8 cellular contexts compared by ENCODE assay signal in the genomic region with DNA sequence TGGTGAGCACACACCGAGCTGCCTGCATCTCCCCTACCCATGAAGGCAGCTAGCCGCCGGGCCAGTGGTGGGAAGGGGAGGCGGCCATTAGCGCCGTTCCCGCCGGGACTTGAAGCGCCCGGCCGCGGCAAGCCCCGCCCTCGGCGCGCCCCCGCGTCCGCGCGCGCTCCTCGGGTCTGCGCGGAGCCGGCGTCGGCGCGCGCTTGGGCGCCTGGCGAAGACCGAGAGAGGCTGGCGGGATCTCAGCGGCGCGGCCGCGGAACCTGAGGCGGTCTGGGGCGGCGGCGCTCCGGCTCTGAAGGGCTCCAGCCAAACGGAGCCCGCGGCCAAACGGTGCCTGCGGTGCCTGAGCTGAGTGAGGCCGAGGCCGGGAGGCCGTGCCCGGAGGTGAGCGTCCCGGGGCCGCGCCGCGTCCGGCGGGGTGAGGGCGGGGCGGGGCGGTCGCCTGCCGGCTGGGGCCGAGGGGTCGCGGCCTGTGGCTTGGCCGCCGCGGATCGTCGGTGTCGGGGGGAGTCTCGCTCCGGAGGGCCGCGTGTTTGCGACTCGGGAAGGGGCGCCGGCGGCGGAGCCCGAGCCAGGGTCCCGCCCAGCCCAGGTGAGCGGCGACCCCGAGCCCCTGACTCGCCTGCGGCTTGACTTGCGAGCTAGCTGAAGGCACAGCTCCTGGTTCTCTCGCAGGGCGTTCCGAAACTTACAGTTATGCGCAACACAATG. TPM values are rescaled to one million over a fixed set of nuclear protein-coding genes. Genes with fewer than 3 reads are reported as not detected.
A peak's percentile ranks its signal among the peaks of the same experiment; 100 is the strongest.
DNase-seq lines count a peak whose midpoint lies in the region; ATAC-seq lines count a peak whose summit lies in the region.

A gene with protein sequence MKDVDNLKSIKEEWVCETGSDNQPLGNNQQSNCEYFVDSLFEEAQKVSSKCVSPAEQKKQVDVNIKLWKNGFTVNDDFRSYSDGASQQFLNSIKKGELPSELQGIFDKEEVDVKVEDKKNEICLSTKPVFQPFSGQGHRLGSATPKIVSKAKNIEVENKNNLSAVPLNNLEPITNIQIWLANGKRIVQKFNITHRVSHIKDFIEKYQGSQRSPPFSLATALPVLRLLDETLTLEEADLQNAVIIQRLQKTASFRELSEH (plus strand): TSS at position 202 of the 714 bp plus-strand sequence. CDS start 17,852 bp downstream, outside the sequence.

- ATAC-seq in HG02798 (IDR thresholded peaks at IDR 0.05; ENCODE audit: poor library complexity, unreplicated experiment) (peak; percentile 86), sciatic nerve (peak; percentile 93)

- DNase-seq in NCI-H1436 (lab: John Stamatoyannopoulos, UW) (peak; percentile 82), NCI-H1436 treated with DMSO at 0.1 percent for 48 hours (lab: John Stamatoyannopoulos, UW) (no peak), NCI-H1417 (lab: John Stamatoyannopoulos, UW) (peak; percentile 92 to 98 (median 94)), T-helper 9 cell (peak; percentile 68), astrocyte of the hippocampus (ENCODE audit: low read depth, low spot score) (peak; percentile 97), hypothalamus (lab: John Stamatoyannopoulos, UW) (peak in 50 of 51 donors; percentile 12 to 82 (median 57)), sciatic nerve (ENCODE audit: low spot score) (peak; percentile 85)

- intact Hi-C loops in sciatic nerve (cut with DNase I) = no loop called here

RNA-seq across cellular contexts. Expression of the gene that starts here (rescaled TPM):
- 30.3 TPM for total RNA-seq in sciatic nerve
